Comparison of ENCODE assay signal across 10 cellular contexts in genomic region chr3:32422943-32423342, GRCh38. TPM values are rescaled to one million over a fixed set of nuclear protein-coding genes. Genes with fewer than 3 reads are reported as not detected.
DNase-seq lines count a peak whose midpoint lies in the region; ATAC-seq, FAIRE-seq and TF ChIP-seq lines count a peak whose summit lies in the region.
"Had no signal": no experiment of that assay in that cellular context is flagged by ENCODE, and none has a peak within 500 bp of the region (broad histone marks: within the 10 kb centered on the region; RNA-seq: fewer than 3 reads in every experiment).

No MANE protein-coding gene starts in this region.

- peaks cover 5% of the 10 kb centered on the region; the same call in 1 of the 2 replicates for H3F3A ChIP-seq in OCI-LY1 (ENCODE audit: insufficient read depth, low read length)

- CTCF ChIA-PET in GM12878 (lab: Yijun Ruan, JAX) = interaction anchor here (0.8 to 6.6 kb wide), 13 partner anchors 9 to 48 kb away, joined by 3 to 41 read pairs (median 4); partner anchors contain the start of gene CMTM7

- no peak for TF ChIP-seq EP300 in GM12878 (IDR thresholded peaks at IDR 0.05; ENCODE audit: borderline replicate concordance in 1 of 2, control insufficient read depth in 1 of 2, low read depth in 2 of 2, low read length in 2 of 2)

- peaks cover 78% of the 10 kb centered on the region for H3K4me1 ChIP-seq in OCI-LY1 (ENCODE audit: insufficient read depth, low read length, severe bottlenecking)
- peaks cover 36% of the 10 kb centered on the region for H3K4me1 ChIP-seq in GM12878 (ENCODE audit: control insufficient read depth, insufficient read depth, low read length)

- H3K4me2 ChIP-seq in OCI-LY1 (ENCODE audit: low read length) = peak overlapping the region; percentile 48
- H3K4me2 ChIP-seq in GM12878 (ENCODE audit: control insufficient read depth, insufficient read depth) = 0 out of 2 replicates have a peak overlapping the region, but pooled peaks have one; percentile 33

- H4K20me1 ChIP-seq in OCI-LY1 (ENCODE audit: insufficient read depth, low read length) (no peaks in the 10 kb centered on the region; the same call in 1 of the 2 replicates), GM12878 (ENCODE audit: control insufficient read depth, insufficient read depth) (no peaks in the 10 kb centered on the region)

- DNase-seq in GM12891 (ENCODE audit: insufficient read length, low spot score) (no peak), GM12878 (ENCODE audit: low read depth, low spot score) (no peak), retina (peak; percentile 24), hippocampal formation (lab: John Stamatoyannopoulos, UW) (no peak), dorsolateral prefrontal cortex (no peak)
- DNase-seq: NCI-H446 treated with DMSO at 0.1 percent for 48 hours; stimulated activated CD8-positive, alpha-beta memory T cell treated with anti-CD3 and anti-CD28 coated beads, Interleukin-4, amount 100 ng/mL, for 48 hours had no signal

- no TSS peak for BruUV-seq in GM12878 (replicated peaks; lab: Mats Ljungman, UMichigan)

- H3K4me3 ChIP-seq in OCI-LY1 (ENCODE audit: low read depth, low read length, poor library complexity, severe bottlenecking) (no peak overlapping the region), GM12878 (no peak overlapping the region), dorsolateral prefrontal cortex (no peak overlapping the region)

- ATAC-seq in GM12878 = peak; percentile 2; the same call in 1 of the 3 replicates
- no peak for ATAC-seq in HG02642 (IDR thresholded peaks at IDR 0.05; ENCODE audit: poor library complexity, unreplicated experiment)

- no peaks in the 10 kb centered on the region for H3K9me2 ChIP-seq in OCI-LY1 (ENCODE audit: low read depth, low read length)

- SMC1A ChIA-PET in GM12878 (lab: Charles Lee; ENCODE audit: uncharacterized antibody, unreplicated experiment) = interaction anchor here (0.6 to 13.7 kb wide), 15 partner anchors 8 to 78 kb away, joined by 3 to 307 read pairs (median 4); no protein-coding TSS in a partner anchor

- intact Hi-C loops in GM12878 (cut with micrococcal nuclease; ENCODE audit: unreplicated experiment) = loop anchor here (5.0 kb wide), 2 partner anchors 44 to 79 kb away; partner anchors contain the start of gene CMTM6
- intact Hi-C loops in dorsolateral prefrontal cortex (cut with DNase I) = no loop called here

- H3K27ac ChIP-seq in OCI-LY1 (ENCODE audit: low read depth, low read length, poor library complexity, severe bottlenecking) = peak overlapping the region; percentile 97
- H3K27ac ChIP-seq in GM12878 (ENCODE audit: control insufficient read depth, insufficient read depth) = no peak overlapping the region
- H3K27ac ChIP-seq in dorsolateral prefrontal cortex = peak overlapping the region in 1 of 59 donors; percentile 18

- TF ChIP-seq CTCF in OCI-LY1 (IDR thresholded peaks at IDR 0.05; ENCODE audit: low read length) = no peak
- TF ChIP-seq CTCF in GM12878 (IDR thresholded peaks at IDR 0.05 in 2 of 3, conservative IDR thresholded peaks at IDR 0.05 in 1 of 3; ENCODE audit: control insufficient read depth in 2 of 3, extremely low read depth in 1 of 3, insufficient read depth in 1 of 3, low read depth in 3 of 3, low read length in 3 of 3) = no peak
- no peak for TF ChIP-seq CTCF in dorsolateral prefrontal cortex (IDR thresholded peaks at IDR 0.05 in 54 of 56, conservative IDR thresholded peaks at IDR 0.05 in 2 of 56; ENCODE audit: low read depth in 1 of 56, partially characterized antibody in 56 of 56)

- in situ Hi-C loops in GM12878 (cut with MboI) = no loop called here

- no peak for TF ChIP-seq POLR2A in GM12891 (IDR thresholded peaks at IDR 0.05; ENCODE audit: low read depth, low read length)
- no peak for TF ChIP-seq POLR2A in GM12878 (IDR thresholded peaks at IDR 0.05; ENCODE audit: low read depth, low read length)

- 13% methylated on average over 2 of the region's 2 CpGs for WGBS in GM12878 (ENCODE audit: insufficient coverage, insufficient replicate concordance, low lambda C conversion rate, missing lambda C conversion rate)

- RAD21 ChIA-PET in GM12878 (lab: Charles Lee; ENCODE audit: unreplicated experiment) = interaction anchor here (1.0 to 13.1 kb wide), 13 partner anchors 8 to 73 kb away, joined by 3 to 187 read pairs (median 5); no protein-coding TSS in a partner anchor

- peaks cover 5% of the 10 kb centered on the region; the same call in 1 of the 2 replicates for H3K36me3 ChIP-seq in OCI-LY1 (ENCODE audit: insufficient read depth, low read length)
- no peaks in the 10 kb centered on the region for H3K36me3 ChIP-seq in GM12878 (ENCODE audit: control insufficient read depth in 2 of 2, insufficient read depth in 2 of 2, low read length in 1 of 2)

- H3K27me3 ChIP-seq in OCI-LY1 (ENCODE audit: insufficient read depth, low read length) (no peaks in the 10 kb centered on the region), GM12878 (replicated peaks in 1 of 2; ENCODE audit: control insufficient read depth in 2 of 2, insufficient read depth in 2 of 2, low read length in 1 of 2) (no peaks in the 10 kb centered on the region), dorsolateral prefrontal cortex (no peaks in the 10 kb centered on the region)

- no peaks in the 10 kb centered on the region for H3K9me3 ChIP-seq in OCI-LY1 (ENCODE audit: low read length)
- H3K9me3 ChIP-seq in GM12878 (replicated peaks; ENCODE audit: control insufficient read depth, insufficient read depth, low read length) = no peaks in the 10 kb centered on the region; the same call in 1 of the 3 replicates

- H3K9ac ChIP-seq in OCI-LY1 (ENCODE audit: low read length) (peak overlapping the region; percentile 36), GM12878 (ENCODE audit: control insufficient read depth, insufficient read depth, low read length) (no peak overlapping the region)

- TF ChIP-seq RAD21 in GM12878 (IDR thresholded peaks at IDR 0.05; ENCODE audit: insufficient read depth, low read depth, low read length) = no peak

- no peak overlapping the region for H2AFZ ChIP-seq in OCI-LY1 (ENCODE audit: low read length)
- no peak overlapping the region for H2AFZ ChIP-seq in GM12878 (ENCODE audit: control insufficient read depth, low read depth, low read length)

- POLR2A ChIA-PET in GM12878 (lab: Charles Lee) = interaction anchor here (0.9 to 11.8 kb wide), 7 partner anchors 8 to 35 kb away, joined by 3 to 158 read pairs (median 6); no protein-coding TSS in a partner anchor

- H3K79me2 ChIP-seq in OCI-LY1 (ENCODE audit: insufficient read depth, low read length) = peaks cover 11% of the 10 kb centered on the region; the same call in 1 of the 2 replicates
- no peaks in the 10 kb centered on the region for H3K79me2 ChIP-seq in GM12878 (ENCODE audit: control insufficient read depth, insufficient read depth, low read length)

- FAIRE-seq in GM12891 (lab: Jason Lieb, UNC) (peak; percentile 70), GM12878 (lab: Jason Lieb, UNC) (no peak)
- FAIRE-seq: colon had no signal

TF ChIP-seq in GM12891, 5 proteins besides CTCF, POLR2A, EP300 and RAD21:
- TF ChIP-seq PAX5 (IDR thresholded peaks at IDR 0.05; ENCODE audit: insufficient read depth, low read length, severe bottlenecking) = no peak
- no peak for TF ChIP-seq POLR2AphosphoS5 (IDR thresholded peaks at IDR 0.05; ENCODE audit: low read depth, low read length)
- no peak for TF ChIP-seq SPI1 (IDR thresholded peaks at IDR 0.05; ENCODE audit: low read depth, low read length)
- no peak for TF ChIP-seq POU2F2 (IDR thresholded peaks at IDR 0.05; ENCODE audit: low read depth, low read length)

TF ChIP-seq in GM12878, 131 proteins besides CTCF, POLR2A, EP300 and RAD21 (continues in another document):
- TF ChIP-seq CHD4 (IDR thresholded peaks at IDR 0.05) (no peak), MXI1 (IDR thresholded peaks at IDR 0.05; ENCODE audit: low read depth, low read length) (peak; percentile 50; the same call in 1 of the 2 replicates), SREBF2 (IDR thresholded peaks at IDR 0.05; ENCODE audit: low read length) (no peak)

RNA-seq across cellular contexts. Expression of gene CMTM7, which starts 31.3 kb away (rescaled TPM):
- 8.0 TPM for polyA plus RNA-seq in GM12891 (2012; ENCODE audit: low read depth, missing spikeins)
- total RNA-seq in GM12878 (2013; cell fraction: nucleolus; rRNA removed) = 49.6 and 52.0 TPM in 2 replicates
- total RNA-seq in GM12878 (2014; rRNA removed) (7.2 and 9.9 TPM in 2 replicates), GM12878 (2014; rRNA removed; fragmentation: Illumina TruSeq; extraction: Trizol) (8.6 and 9.7 TPM in 2 replicates), GM12878 (2021) (12.5 and 13.7 TPM in 2 replicates), dorsolateral prefrontal cortex (1 to 10 TPM in 117 of 120 experiments, under 1 TPM in 3; 0.72 to 8.1 (median 2.9) TPM)
- 2.1 TPM for polyA plus RNA-seq in GM12878 (2011; ENCODE audit: low read depth)
- polyA plus RNA-seq in GM12878 (2011; rRNA removed) (23.2 and 30.5 TPM in 2 replicates), GM12878 (2014; fragmentation: Illumina TruSeq; extraction: Trizol) (16.7 and 21.0 TPM in 2 replicates), GM12878 (2014; fragmentation: Nextera tagmentation; extraction: Ambion mirVana) (10 to 100 TPM in 1 of 2 experiments, 1 to 10 TPM in 1; 3.7 to 12.0 TPM), GM12878 (2014; rRNA removed) (15.4 and 15.6 TPM in 2 replicates), GM12878 (2016; fragmentation: Nextera tagmentation; extraction: Ambion mirVana) (10 to 100 TPM; 29.5 to 36.4 TPM)
- 39.6 and 41.5 TPM in 2 replicates for polyA plus RNA-seq in GM12878 (2011; cell fraction: cytosol; rRNA removed)
- 32.7 and 36.0 TPM in 2 replicates for polyA plus RNA-seq in GM12878 (2011; cell fraction: nucleus; rRNA removed)
- polyA plus RNA-seq in GM12878 (2012) = 1.5 and 2.9 TPM in 2 replicates
- polyA minus RNA-seq in GM12878 (2011; rRNA and poly(A)+ RNA removed) = 11.0 and 21.9 TPM in 2 replicates
- 12.0 and 15.0 TPM in 2 replicates for polyA minus RNA-seq in GM12878 (2011; cell fraction: cytosol; rRNA and poly(A)+ RNA removed)
- polyA minus RNA-seq in GM12878 (2011; cell fraction: nucleus; rRNA and poly(A)+ RNA removed) = 13.4 and 19.5 TPM in 2 replicates
